Comparison of ENCODE assay signal across 24 cellular contexts in genomic region chr2:10940607-10941006, GRCh38. TPM values are rescaled to one million over a fixed set of nuclear protein-coding genes. Genes with fewer than 3 reads are reported as not detected.
"Had no signal": no experiment of that assay in that cellular context is flagged by ENCODE, and none has a peak within 500 bp of the region (broad histone marks: within the 10 kb centered on the region; RNA-seq: fewer than 3 reads in every experiment).

No MANE protein-coding gene starts in this region.

- ATAC-seq: K562, T-cell had no signal

- DNase-seq: Kasumi-1, NCI-H1092, NCI-H1105 treated with DMSO at 0.1 percent for 48 hours, NCI-H1417 treated with DMSO at 0.1 percent for 48 hours, NCI-H146, NCI-H1694 treated with DMSO at 0.1 percent for 48 hours, NCI-H1930, NCI-H2081, NCI-H2107, NCI-H2227 treated with DMSO at 0.1 percent for 48 hours, NCI-H510A, NCI-H524 treated with DMSO at 0.1 percent for 48 hours, NCI-H69, NCI-H774, RPMI8226, SHP77, SK-N-SH, SW 1271, T-cell had no signal

- H3K4me2 ChIP-seq: KMS-11, SK-N-SH had no signal

- H3K27ac ChIP-seq: HL-60, KMS-11 had no signal

- H3K9ac ChIP-seq: KMS-11, SK-N-SH had no signal

- H3K9me3 ChIP-seq: SK-N-SH had no signal

- H3K4me3 ChIP-seq: K562 had no signal

RNA-seq across cellular contexts. Expression of gene KCNF1, which starts 28.9 kb away (rescaled TPM):
- total RNA-seq: K562, MCF 10A, T-cell had no signal
- polyA plus RNA-seq: IgD-negative memory B cell, K562 had no signal
